ENCODE assay signal across 1 cellular context in genomic region chr10:24724381-24725228, GRCh38.
TF ChIP-seq lines count a peak whose summit lies in the region.

No MANE protein-coding gene starts in this region.

TF ChIP-seq in K562, 482 proteins besides CTCF, POLR2A, EP300 and RAD21 (continued from another document):
- TF ChIP-seq ZBTB11 (CRISPR knock-in tag; IDR thresholded peaks at IDR 0.05) (no peak), NCOA1 (IDR thresholded peaks at IDR 0.05; ENCODE audit: low read depth) (0 out of 2 replicates have a peak, but pooled peaks have one; percentile 35), CBX2 (IDR thresholded peaks at IDR 0.05; ENCODE audit: insufficient read depth, low read length, poor library complexity, severe bottlenecking) (no peak), RERE (CRISPR knock-in tag; IDR thresholded peaks at IDR 0.05; ENCODE audit: borderline replicate concordance) (no peak), ZNF717 (CRISPR knock-in tag; IDR thresholded peaks at IDR 0.05) (no peak), CBX3 (IDR thresholded peaks at IDR 0.05; ENCODE audit: borderline replicate concordance in 1 of 2, low read length in 2 of 2) (no peak), HNRNPUL1 (IDR thresholded peaks at IDR 0.05; ENCODE audit: low read length) (no peak), ZNF740 (CRISPR knock-in tag; IDR thresholded peaks at IDR 0.05) (no peak), ZNF740 (tag; IDR thresholded peaks at IDR 0.05) (0 out of 4 replicates have a peak, but pooled peaks of 1 of the 2 experiments have one; percentile 17), ELK3 (CRISPR knock-in tag; IDR thresholded peaks at IDR 0.05) (no peak), SAFB2 (IDR thresholded peaks at IDR 0.05; ENCODE audit: borderline replicate concordance, low read depth, low read length, severe bottlenecking) (no peak), KAT8 (IDR thresholded peaks at IDR 0.05; ENCODE audit: low read depth) (no peak), SREBF1 (IDR thresholded peaks at IDR 0.05; ENCODE audit: borderline replicate concordance, low read depth, low read length) (peak; percentile 63; the same call in 1 of the 2 replicates), TRIM25 (IDR thresholded peaks at IDR 0.05; ENCODE audit: borderline replicate concordance) (no peak), ZFPM2 (CRISPR knock-in tag; IDR thresholded peaks at IDR 0.05) (no peak), FOXP1 (CRISPR knock-in tag; IDR thresholded peaks at IDR 0.05) (no peak), NFYB (IDR thresholded peaks at IDR 0.05; ENCODE audit: extremely low read depth, insufficient read length) (peak; percentile 23)
